In the genomic region with DNA sequence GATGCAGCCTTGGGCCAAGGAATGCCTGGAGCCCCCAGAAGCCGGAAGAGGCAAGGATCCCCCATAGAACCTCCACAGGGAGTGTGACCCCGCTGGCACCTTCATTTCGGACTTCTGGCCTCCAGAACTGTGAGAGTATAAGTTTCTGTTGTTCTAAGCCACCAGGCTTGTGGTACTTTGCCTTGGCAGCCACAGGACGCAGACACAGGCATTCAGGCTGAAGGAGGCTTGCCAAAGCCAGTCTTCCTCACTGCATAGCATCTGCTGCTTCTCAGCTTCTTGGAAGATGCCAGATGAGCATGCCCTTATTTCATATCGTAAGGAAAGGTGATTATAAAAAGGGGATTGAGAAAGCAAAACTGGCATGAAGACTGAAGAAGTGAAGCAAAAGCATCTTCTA, we compare ENCODE assay signal across 20 cellular contexts.
DNase-seq lines count a peak whose midpoint lies in the region; ATAC-seq and TF ChIP-seq lines count a peak whose summit lies in the region.
"Had no signal": no experiment of that assay in that cellular context is flagged by ENCODE, and none has a peak within 500 bp of the region (broad histone marks: within the 10 kb centered on the region; RNA-seq: fewer than 3 reads in every experiment).

No MANE protein-coding gene starts in this region.

- no peaks in the 10 kb centered on the region for H3K9me3 ChIP-seq in IMR-90 (ENCODE audit: control insufficient read depth, insufficient read depth, low read length)
- no peaks in the 10 kb centered on the region for H3K9me3 ChIP-seq in mesenchymal stem cell (ENCODE audit: control insufficient read depth, low read length)
- H3K9me3 ChIP-seq: BLaER1, HAP-1 had no signal

- peak overlapping the region; percentile 51; the same call in 1 of the 2 replicates for H2BK120ac ChIP-seq in IMR-90 (ENCODE audit: low read depth, low read length)
- H2BK120ac ChIP-seq in mesenchymal stem cell (ENCODE audit: low read depth, low read length) = no peak overlapping the region

- TF ChIP-seq POLR2A in IMR-90 (IDR thresholded peaks at IDR 0.05; ENCODE audit: low read depth, low read length) = no peak

- DNase-seq in AG10803 (ENCODE audit: low read depth) = peak; percentile 51
- DNase-seq in IMR-90 = no peak
- no peak for DNase-seq in mesenchymal stem cell
- DNase-seq in pons (ENCODE audit: low spot score) = peak; percentile 12
- DNase-seq in activated CD8-positive, alpha-beta T cell treated with anti-CD3 and anti-CD28 coated beads, Interleukin-2, amount 10 ng/mL, durations not matched to agents 7 days and 5 days = no peak
- no peak for DNase-seq in Ammon's horn (ENCODE audit: low spot score)
- no peak for DNase-seq in GM03348 (ENCODE audit: low spot score)
- no peak for DNase-seq in NAMALWA (ENCODE audit: low spot score)
- DNase-seq: Caco-2; CD4-positive, CD25-positive, alpha-beta regulatory T cell; CD8-positive, alpha-beta T cell; DMS153; DND-41; GDM1; GOT3 had no signal

- H3K4me2 ChIP-seq in IMR-90 (ENCODE audit: low read depth, low read length) = no peak overlapping the region
- H3K4me2 ChIP-seq in mesenchymal stem cell (ENCODE audit: low read length, poor library complexity, severe bottlenecking) = no peak overlapping the region
- H3K4me2 ChIP-seq: BLaER1 had no signal

- H2BK5ac ChIP-seq in IMR-90 (ENCODE audit: low read depth, low read length, poor library complexity, severe bottlenecking) = no peak overlapping the region
- H2BK5ac ChIP-seq in mesenchymal stem cell (ENCODE audit: low read depth, low read length, poor library complexity, severe bottlenecking) = no peak overlapping the region

- no peak overlapping the region for H2BK12ac ChIP-seq in mesenchymal stem cell (ENCODE audit: low read length in 2 of 2)

- H2BK15ac ChIP-seq in IMR-90 (ENCODE audit: low read depth, low read length) (no peak overlapping the region; the same call in 2 of the 3 replicates), mesenchymal stem cell (ENCODE audit: low read depth, poor library complexity, severe bottlenecking) (no peak overlapping the region)

- no peaks in the 10 kb centered on the region for H3K36me3 ChIP-seq in IMR-90 (ENCODE audit: control insufficient read depth, insufficient read depth, low read length)
- H3K36me3 ChIP-seq in mesenchymal stem cell (ENCODE audit: control insufficient read depth in 1 of 2, insufficient read depth in 2 of 2, low read depth in 1 of 2, low read length in 2 of 2) = no peaks in the 10 kb centered on the region
- H3K36me3 ChIP-seq: BLaER1, HAP-1 had no signal

- H3K4me3 Mint-ChIP-seq in activated CD8-positive, alpha-beta T cell treated with anti-CD3 and anti-CD28 coated beads, Interleukin-2, amount 10 ng/mL, durations not matched to agents 7 days and 5 days = no peak overlapping the region
- H3K4me3 Mint-ChIP-seq: B cell; CD4-positive, CD25-positive, alpha-beta regulatory T cell; CD8-positive, alpha-beta T cell had no signal

- H3K23ac ChIP-seq in IMR-90 (ENCODE audit: low read depth, low read length) (no peak overlapping the region), mesenchymal stem cell (ENCODE audit: low read length in 2 of 2) (no peak overlapping the region)

- CTCF ChIA-PET in IMR-90 (lab: Yijun Ruan, JAX) = no interaction called here
- CTCF ChIA-PET in activated CD8-positive, alpha-beta T cell treated with anti-CD3 and anti-CD28 coated beads, Interleukin-2, amount 10 ng/mL, durations not matched to agents 7 days and 5 days (lab: Charles Lee) = no interaction called here

- H4K91ac ChIP-seq in IMR-90 (ENCODE audit: insufficient read depth, low read depth, low read length) (0 out of 2 replicates have a peak overlapping the region, but pooled peaks have one; percentile 18), mesenchymal stem cell (ENCODE audit: low read length) (peak overlapping the region; percentile 45)

- TF ChIP-seq RAD21 in IMR-90 (IDR thresholded peaks at IDR 0.05; ENCODE audit: low read length) = no peak

- H3K9me1 ChIP-seq in IMR-90 (ENCODE audit: insufficient read depth, low read length) = no peaks in the 10 kb centered on the region

- dilution Hi-C loops in IMR-90 (cut with HindIII; ENCODE audit: low sequenced_read_pairs, unreplicated experiment) = no loop called here

- H3K18ac ChIP-seq in IMR-90 (ENCODE audit: low read depth, low read length) = no peak overlapping the region
- no peak overlapping the region for H3K18ac ChIP-seq in mesenchymal stem cell (ENCODE audit: low read depth in 1 of 2, low read length in 2 of 2)

- H4K20me1 ChIP-seq in IMR-90 (ENCODE audit: insufficient read depth, low read length) = no peaks in the 10 kb centered on the region
- H4K20me1 ChIP-seq: BLaER1 had no signal

- in situ Hi-C loops in IMR-90 (cut with MboI; ENCODE audit: low sequenced_read_pairs) = no loop called here

- H3K79me1 ChIP-seq in IMR-90 (ENCODE audit: low read depth in 1 of 2, low read length in 2 of 2) (no peaks in the 10 kb centered on the region), mesenchymal stem cell (replicated peaks; ENCODE audit: low read length, poor library complexity, severe bottlenecking) (no peaks in the 10 kb centered on the region)

- peaks cover 3% of the 10 kb centered on the region for H3K9me3 Mint-ChIP-seq in activated CD8-positive, alpha-beta T cell treated with anti-CD3 and anti-CD28 coated beads, Interleukin-2, amount 10 ng/mL, durations not matched to agents 7 days and 5 days (ENCODE audit: insufficient read depth)

- no peaks in the 10 kb centered on the region for H3K27me3 ChIP-seq in IMR-90 (ENCODE audit: control insufficient read depth, insufficient read depth, low read length)
- no peaks in the 10 kb centered on the region for H3K27me3 ChIP-seq in mesenchymal stem cell (ENCODE audit: control insufficient read depth in 1 of 2, insufficient read depth in 1 of 2, low read length in 2 of 2)
- H3K27me3 ChIP-seq: BLaER1 had no signal

- H3K4me3 ChIP-seq in AG10803 (ENCODE audit: low read length) (no peak overlapping the region), IMR-90 (ENCODE audit: insufficient read depth, low read depth, low read length) (no peak overlapping the region), mesenchymal stem cell (ENCODE audit: insufficient read depth in 1 of 2, low read depth in 1 of 2, low read length in 2 of 2) (no peak overlapping the region)
- H3K4me3 ChIP-seq: BLaER1, HAP-1 had no signal

- H3K27ac Mint-ChIP-seq in activated CD8-positive, alpha-beta T cell treated with anti-CD3 and anti-CD28 coated beads, Interleukin-2, amount 10 ng/mL, durations not matched to agents 7 days and 5 days = no peak overlapping the region
- H3K27ac Mint-ChIP-seq: B cell; CD4-positive, CD25-positive, alpha-beta regulatory T cell; CD8-positive, alpha-beta T cell had no signal

- H3K9ac ChIP-seq in IMR-90 (ENCODE audit: low read depth, low read length) (no peak overlapping the region), mesenchymal stem cell (ENCODE audit: low read length) (no peak overlapping the region)
- H3K9ac ChIP-seq: BLaER1 had no signal

- intact Hi-C loops in IMR-90 (cut with micrococcal nuclease) = no loop called here

- TF ChIP-seq CTCF in AG10803 (conservative IDR thresholded peaks at IDR 0.05; ENCODE audit: low read length) (no peak), IMR-90 (conservative IDR thresholded peaks at IDR 0.05; ENCODE audit: low read depth, low read length) (no peak)

- no peak for ATAC-seq in IMR-90 (ENCODE audit: low read depth)
- no peak for ATAC-seq in activated CD8-positive, alpha-beta T cell treated with anti-CD3 and anti-CD28 coated beads, Interleukin-2, amount 10 ng/mL, durations not matched to agents 7 days and 5 days
- ATAC-seq: CD8-positive, alpha-beta T cell had no signal

- no peak overlapping the region for H2AK9ac ChIP-seq in IMR-90 (replicated peaks; ENCODE audit: low read depth, low read length, poor library complexity)

- H2AFZ ChIP-seq in IMR-90 (replicated peaks; ENCODE audit: low read length, poor library complexity) (peak overlapping the region; percentile 60), mesenchymal stem cell (ENCODE audit: low read depth, low read length) (no peak overlapping the region)

- H4K5ac ChIP-seq in IMR-90 (ENCODE audit: low read depth, low read length) = no peak overlapping the region

- H2AK5ac ChIP-seq in IMR-90 (ENCODE audit: low read depth, low read length) (no peak overlapping the region), mesenchymal stem cell (ENCODE audit: low read length, severe bottlenecking) (no peak overlapping the region)

- H3K14ac ChIP-seq in IMR-90 (replicated peaks; ENCODE audit: low read depth, low read length) (no peak overlapping the region), mesenchymal stem cell (ENCODE audit: low read length in 2 of 2) (no peak overlapping the region)

- no peaks in the 10 kb centered on the region for H3K27me3 Mint-ChIP-seq in activated CD8-positive, alpha-beta T cell treated with anti-CD3 and anti-CD28 coated beads, Interleukin-2, amount 10 ng/mL, durations not matched to agents 7 days and 5 days (ENCODE audit: low read depth)
- H3K27me3 Mint-ChIP-seq: B cell; CD4-positive, CD25-positive, alpha-beta regulatory T cell had no signal

- no peak overlapping the region for H3K56ac ChIP-seq in IMR-90 (ENCODE audit: extremely low read depth, insufficient read depth, low read length)

- no peaks in the 10 kb centered on the region for H3K36me3 Mint-ChIP-seq in activated CD8-positive, alpha-beta T cell treated with anti-CD3 and anti-CD28 coated beads, Interleukin-2, amount 10 ng/mL, durations not matched to agents 7 days and 5 days (ENCODE audit: low read depth)
- H3K36me3 Mint-ChIP-seq: CD4-positive, CD25-positive, alpha-beta regulatory T cell; CD8-positive, alpha-beta T cell had no signal

- H3K27ac ChIP-seq in IMR-90 (ENCODE audit: insufficient read depth, low read length) = no peak overlapping the region
- no peak overlapping the region for H3K27ac ChIP-seq in mesenchymal stem cell (ENCODE audit: low read length, poor library complexity, severe bottlenecking)
- H3K27ac ChIP-seq: 22Rv1, BLaER1, C4-2B had no signal

- peak overlapping the region; percentile 23 for H2BK20ac ChIP-seq in IMR-90 (ENCODE audit: low read depth, low read length)

- H3K4ac ChIP-seq in IMR-90 (ENCODE audit: low read depth, low read length) = peak overlapping the region; percentile 24; the same call in 1 of the 2 replicates
- no peak overlapping the region for H3K4ac ChIP-seq in mesenchymal stem cell (ENCODE audit: low read depth in 1 of 2, low read length in 2 of 2)

- H4K8ac ChIP-seq in IMR-90 (ENCODE audit: low read depth in 2 of 2, low read length in 2 of 2) (no peak overlapping the region), mesenchymal stem cell (ENCODE audit: low read length) (peak overlapping the region; percentile 48)

- no peaks in the 10 kb centered on the region for H3K4me1 ChIP-seq in IMR-90 (ENCODE audit: control insufficient read depth, insufficient read depth, low read length)
- no peaks in the 10 kb centered on the region for H3K4me1 ChIP-seq in mesenchymal stem cell (ENCODE audit: control insufficient read depth, insufficient read depth, low read depth, low read length)
- H3K4me1 ChIP-seq: HAP-1 had no signal

- H3K4me1 Mint-ChIP-seq in activated CD8-positive, alpha-beta T cell treated with anti-CD3 and anti-CD28 coated beads, Interleukin-2, amount 10 ng/mL, durations not matched to agents 7 days and 5 days (ENCODE audit: low read depth) = no peaks in the 10 kb centered on the region
- H3K4me1 Mint-ChIP-seq: B cell had no signal

- WGBS in IMR-90 (ENCODE audit: extremely low coverage in 2 of 2, insufficient read length in 1 of 2), 2 experiments = no CpG with 5 or more reads among the region's 5 CpGs
- WGBS in mesenchymal stem cell = 94% methylated on average over 5 of the region's 5 CpGs

- POLR2A ChIA-PET in IMR-90 (lab: Charles Lee; ENCODE audit: unreplicated experiment) = no interaction called here
- POLR2A ChIA-PET in activated CD8-positive, alpha-beta T cell treated with anti-CD3 and anti-CD28 coated beads, Interleukin-2, amount 10 ng/mL, durations not matched to agents 7 days and 5 days (lab: Charles Lee) = no interaction called here

- no TSS peak for BruUV-seq in IMR-90 (replicated peaks; lab: Mats Ljungman, UMichigan)

Comparison
In these comparisons a context has a peak if more than half of its experiments do, and no peak if none do; other contexts are left out.
1. DNase-seq: peak in AG10803 (single experiment) and pons (single experiment); none in IMR-90 (single experiment), mesenchymal stem cell (single experiment), activated CD8-positive, alpha-beta T cell treated with anti-CD3 and anti-CD28 coated beads, Interleukin-2, amount 10 ng/mL, durations not matched to agents 7 days and 5 days (single experiment), Ammon's horn (single experiment), GM03348 (single experiment) and NAMALWA (single experiment).